1 cellular context compared by ENCODE assay signal in genomic region chr6:155444120-155444917, GRCh38.
TF ChIP-seq lines count a peak whose summit lies in the region.

No MANE protein-coding gene starts in this region.

TF ChIP-seq in HepG2, 621 proteins besides CTCF, POLR2A, EP300 and RAD21 (continued from another document and continues in another):
- TF ChIP-seq SNAPC5 (CRISPR knock-in tag; IDR thresholded peaks at IDR 0.05; ENCODE audit: borderline replicate concordance) (0 out of 2 replicates have a peak, but pooled peaks have one; percentile 37), MAFG (CRISPR knock-in tag; IDR thresholded peaks at IDR 0.05) (no peak), ZNF121 (CRISPR knock-in tag; IDR thresholded peaks at IDR 0.05) (no peak), ZBTB33 (CRISPR knock-in tag; IDR thresholded peaks at IDR 0.05) (peak; percentile 84), ZNF225 (CRISPR knock-in tag; IDR thresholded peaks at IDR 0.05) (no peak), ZFP36L1 (CRISPR knock-in tag; IDR thresholded peaks at IDR 0.05) (peak; percentile 38; the same call in 1 of the 2 replicates), LRRFIP1 (CRISPR knock-in tag; conservative IDR thresholded peaks at IDR 0.05) (no peak), ZBTB43 (CRISPR knock-in tag; conservative IDR thresholded peaks at IDR 0.05) (peak; percentile 85; the same call in 1 of the 2 replicates), ZNF543 (CRISPR knock-in tag; IDR thresholded peaks at IDR 0.05) (peak; percentile 33; the same call in 1 of the 2 replicates), ZMYM2 (CRISPR knock-in tag; IDR thresholded peaks at IDR 0.05) (no peak), MXD1 (CRISPR knock-in tag; IDR thresholded peaks at IDR 0.05) (no peak), MTA3 (CRISPR knock-in tag; IDR thresholded peaks at IDR 0.05) (no peak), ZNF512B (CRISPR knock-in tag; IDR thresholded peaks at IDR 0.05; ENCODE audit: borderline replicate concordance) (0 out of 2 replicates have a peak, but pooled peaks have one; percentile 32), ARID4A (CRISPR knock-in tag; IDR thresholded peaks at IDR 0.05; ENCODE audit: borderline replicate concordance) (peak; percentile 52; the same call in 1 of the 2 replicates), SRY (CRISPR knock-in tag; IDR thresholded peaks at IDR 0.05) (no peak), ZNF672 (CRISPR knock-in tag; IDR thresholded peaks at IDR 0.05) (no peak), SETDB1 (CRISPR knock-in tag; IDR thresholded peaks at IDR 0.05; ENCODE audit: borderline replicate concordance) (no peak), CEBPB (IDR thresholded peaks at IDR 0.05; ENCODE audit: borderline replicate concordance, low read depth, low read length) (peak; percentile 96), CBX2 (IDR thresholded peaks at IDR 0.05; ENCODE audit: low read depth, low read length) (no peak), CBX2 (CRISPR knock-in tag; IDR thresholded peaks at IDR 0.05; ENCODE audit: low read depth) (no peak), ZHX1 (CRISPR knock-in tag; IDR thresholded peaks at IDR 0.05; ENCODE audit: low read depth) (no peak), ZNF460 (CRISPR knock-in tag; IDR thresholded peaks at IDR 0.05; ENCODE audit: borderline replicate concordance) (no peak), CSRNP1 (CRISPR knock-in tag; IDR thresholded peaks at IDR 0.05) (peak; percentile 48; the same call in 1 of the 2 replicates), SIN3B (IDR thresholded peaks at IDR 0.05; ENCODE audit: low read length) (no peak), ZFP90 (CRISPR knock-in tag; IDR thresholded peaks at IDR 0.05; ENCODE audit: borderline replicate concordance) (no peak; the same call in 1 of the 2 replicates), ZNF552 (CRISPR knock-in tag; IDR thresholded peaks at IDR 0.05; ENCODE audit: borderline replicate concordance) (no peak), SIN3A (IDR thresholded peaks at IDR 0.05; ENCODE audit: borderline replicate concordance, low read depth, low read length) (no peak), TFE3 (CRISPR knock-in tag; IDR thresholded peaks at IDR 0.05) (peak; percentile 94)
